Comparison of ENCODE assay signal across 18 cellular contexts in genomic region chr1:208216062-208216461, GRCh38. TPM values are rescaled to one million over a fixed set of nuclear protein-coding genes. Genes with fewer than 3 reads are reported as not detected.
DNase-seq lines count a peak whose midpoint lies in the region; ATAC-seq and TF ChIP-seq lines count a peak whose summit lies in the region.
"Had no signal": no experiment of that assay in that cellular context is flagged by ENCODE, and none has a peak within 500 bp of the region (broad histone marks: within the 10 kb centered on the region; RNA-seq: fewer than 3 reads in every experiment).

No MANE protein-coding gene starts in this region.

- H3K27ac ChIP-seq in SK-N-SH (ENCODE audit: low read depth in 2 of 2, low read length in 1 of 2) (peak overlapping the region; percentile 25 to 36; a peak in 2 of 4 replicates), fibroblast of lung (ENCODE audit: insufficient read depth, low read length) (no peak overlapping the region), gastrocnemius medialis (peak overlapping the region in 3 of 4 donors; percentile 9 to 27 (median 17))
- H3K27ac ChIP-seq: skin epidermis had no signal

- no peaks in the 10 kb centered on the region for H3K9me3 Mint-ChIP-seq in activated CD4-positive, alpha-beta T cell treated with anti-CD3 and anti-CD28 coated beads, Interleukin-2, amount 10 ng/mL, durations not matched to agents 7 days and 5 days
- H3K9me3 Mint-ChIP-seq: activated CD4-positive, alpha-beta memory T cell treated with anti-CD3 and anti-CD28 coated beads for 36 hours; activated naive CD8-positive, alpha-beta T cell treated with anti-CD3 and anti-CD28 coated beads, Interleukin-2, amount 50 U/mL, for 24 hours; activated T-cell treated with anti-CD3 and anti-CD28 coated beads, Interleukin-2, amount 50 U/mL, for 72 hours had no signal

- peaks cover 19% of the 10 kb centered on the region for H3F3A ChIP-seq in SK-N-SH (replicated peaks; ENCODE audit: insufficient read depth)

- H3K4me1 ChIP-seq in SK-N-SH (ENCODE audit: control insufficient read depth in 1 of 2, insufficient read depth in 2 of 2, low read depth in 1 of 2, low read length in 1 of 2) (peaks cover 15 to 47% of the 10 kb centered on the region in 2 experiments; a peak in 3 of 4 replicates), fibroblast of lung (ENCODE audit: control insufficient read depth, extremely low read depth, insufficient read depth, low read length) (peaks cover 9% of the 10 kb centered on the region), gastrocnemius medialis (peaks cover 39 to 64% of the 10 kb centered on the region in 2 donors)

- H3K4me2 ChIP-seq in SK-N-SH: no peak overlapping the region
- H3K4me2 ChIP-seq in fibroblast of lung (ENCODE audit: extremely low read depth, insufficient read depth, low read length): no peak overlapping the region

- H4K20me1 ChIP-seq in SK-N-SH (ENCODE audit: insufficient read depth): no peaks in the 10 kb centered on the region
- H4K20me1 ChIP-seq in fibroblast of lung (ENCODE audit: control insufficient read depth, extremely low read depth, insufficient read depth, low read length): no peaks in the 10 kb centered on the region

- no peak for TF ChIP-seq EP300 in SK-N-SH (IDR thresholded peaks at IDR 0.05; ENCODE audit: borderline replicate concordance in 1 of 2, low read depth in 1 of 2, low read length in 1 of 2)

- no peak overlapping the region for H3K27ac Mint-ChIP-seq in activated CD4-positive, alpha-beta T cell treated with anti-CD3 and anti-CD28 coated beads, Interleukin-2, amount 10 ng/mL, durations not matched to agents 7 days and 5 days
- H3K27ac Mint-ChIP-seq: activated CD4-positive, alpha-beta memory T cell treated with anti-CD3 and anti-CD28 coated beads for 36 hours; activated naive CD8-positive, alpha-beta T cell treated with anti-CD3 and anti-CD28 coated beads, Interleukin-2, amount 50 U/mL, for 24 hours; activated T-cell treated with anti-CD3 and anti-CD28 coated beads, Interleukin-2, amount 50 U/mL, for 72 hours had no signal

- no peak for TF ChIP-seq RAD21 in SK-N-SH (IDR thresholded peaks at IDR 0.05; ENCODE audit: low read length)

- 92% methylated on average over 1 of the region's 1 CpG for WGBS in SK-N-SH (ENCODE audit: low lambda C conversion rate)

- H3K4me3 ChIP-seq in SK-N-SH (ENCODE audit: low read depth in 2 of 2, low read length in 1 of 2): no peak overlapping the region
- H3K4me3 ChIP-seq in fibroblast of lung (replicated peaks in 1 of 4; ENCODE audit: control extremely low read depth in 1 of 4, insufficient read depth in 1 of 4, low read depth in 3 of 4, low read length in 4 of 4): no peak overlapping the region
- no peak overlapping the region for H3K4me3 ChIP-seq in gastrocnemius medialis
- H3K4me3 ChIP-seq: skin epidermis had no signal

- no peak for TF ChIP-seq POLR2A in gastrocnemius medialis (IDR thresholded peaks at IDR 0.05)

- no peaks in the 10 kb centered on the region for H3K36me3 Mint-ChIP-seq in activated CD4-positive, alpha-beta T cell treated with anti-CD3 and anti-CD28 coated beads, Interleukin-2, amount 10 ng/mL, durations not matched to agents 7 days and 5 days (ENCODE audit: low read depth)
- H3K36me3 Mint-ChIP-seq: activated CD4-positive, alpha-beta memory T cell treated with anti-CD3 and anti-CD28 coated beads for 36 hours had no signal

- H3K27me3 Mint-ChIP-seq in activated CD4-positive, alpha-beta T cell treated with anti-CD3 and anti-CD28 coated beads, Interleukin-2, amount 10 ng/mL, durations not matched to agents 7 days and 5 days: peaks cover 15% of the 10 kb centered on the region

- no peaks in the 10 kb centered on the region for H3K27me3 ChIP-seq in SK-N-SH (ENCODE audit: insufficient read depth)
- H3K27me3 ChIP-seq in fibroblast of lung (ENCODE audit: control insufficient read depth, insufficient read depth, low read length): no peaks in the 10 kb centered on the region
- no peaks in the 10 kb centered on the region for H3K27me3 ChIP-seq in gastrocnemius medialis

- ATAC-seq in gastrocnemius medialis (no peak), GM21786 (IDR thresholded peaks at IDR 0.05; ENCODE audit: unreplicated experiment) (no peak), HG02938 (IDR thresholded peaks at IDR 0.05; ENCODE audit: unreplicated experiment) (no peak)
- ATAC-seq: activated naive CD8-positive, alpha-beta T cell treated with anti-CD3 and anti-CD28 coated beads, Interleukin-2, amount 50 U/mL, for 24 hours; activated T-cell treated with anti-CD3 and anti-CD28 coated beads, Interleukin-2, amount 50 U/mL, for 72 hours; Panc1 had no signal

- TF ChIP-seq CTCF in SK-N-SH (IDR thresholded peaks at IDR 0.05): no peak
- no peak for TF ChIP-seq CTCF in fibroblast of lung (conservative IDR thresholded peaks at IDR 0.05 in 1 of 2, IDR thresholded peaks at IDR 0.05 in 1 of 2; ENCODE audit: low read depth in 1 of 2, low read length in 2 of 2)
- no peak for TF ChIP-seq CTCF in gastrocnemius medialis (IDR thresholded peaks at IDR 0.05 in 4 of 5, conservative IDR thresholded peaks at IDR 0.05 in 1 of 5)

- CTCF ChIA-PET in SK-N-SH (lab: Yijun Ruan, JAX): interaction anchor here (0.8 to 1.9 kb wide), 2 partner anchors 18 to 22 kb away, joined by 3 to 4 read pairs; no protein-coding TSS in a partner anchor
- CTCF ChIA-PET in activated CD4-positive, alpha-beta T cell treated with anti-CD3 and anti-CD28 coated beads, Interleukin-2, amount 10 ng/mL, durations not matched to agents 7 days and 5 days (lab: Charles Lee): interaction anchor here (0.7 to 1.3 kb wide), 4 partner anchors 9 to 29 kb away, joined by 3 to 4 read pairs (median 3); no protein-coding TSS in a partner anchor

- H3K36me3 ChIP-seq in SK-N-SH (replicated peaks in 1 of 2; ENCODE audit: control insufficient read depth in 1 of 2, insufficient read depth in 2 of 2, low read length in 1 of 2): peaks cover 23 to 26% of the 10 kb centered on the region in 2 experiments
- H3K36me3 ChIP-seq in fibroblast of lung (ENCODE audit: control insufficient read depth, insufficient read depth, low read length): no peaks in the 10 kb centered on the region
- H3K36me3 ChIP-seq in gastrocnemius medialis: peaks cover 0 to 31% of the 10 kb centered on the region in 2 donors

- H3K4me3 Mint-ChIP-seq in activated CD4-positive, alpha-beta T cell treated with anti-CD3 and anti-CD28 coated beads, Interleukin-2, amount 10 ng/mL, durations not matched to agents 7 days and 5 days: no peak overlapping the region
- H3K4me3 Mint-ChIP-seq: activated CD4-positive, alpha-beta memory T cell treated with anti-CD3 and anti-CD28 coated beads for 36 hours; activated naive CD8-positive, alpha-beta T cell treated with anti-CD3 and anti-CD28 coated beads, Interleukin-2, amount 50 U/mL, for 24 hours; activated T-cell treated with anti-CD3 and anti-CD28 coated beads, Interleukin-2, amount 50 U/mL, for 72 hours had no signal

- in situ Hi-C loops in gastrocnemius medialis (cut with MboI; ENCODE audit: low sequenced_read_pairs in 4 of 4): no loop called here

- H3K9me3 ChIP-seq in SK-N-SH: no peaks in the 10 kb centered on the region
- H3K9me3 ChIP-seq in fibroblast of lung (ENCODE audit: control insufficient read depth, insufficient read depth, low read depth, low read length): no peaks in the 10 kb centered on the region
- no peaks in the 10 kb centered on the region for H3K9me3 ChIP-seq in gastrocnemius medialis

- POLR2A ChIA-PET in SK-N-SH (lab: Yijun Ruan, JAX): interaction anchor here (0.6 kb wide), 1 partner anchor 290 kb away, joined by 3 read pairs; no protein-coding TSS in a partner anchor
- POLR2A ChIA-PET in activated CD4-positive, alpha-beta T cell treated with anti-CD3 and anti-CD28 coated beads, Interleukin-2, amount 10 ng/mL, durations not matched to agents 7 days and 5 days (lab: Charles Lee): no interaction called here

- H3K79me2 ChIP-seq in SK-N-SH (ENCODE audit: insufficient read depth): peaks cover 99% of the 10 kb centered on the region
- H3K79me2 ChIP-seq in fibroblast of lung (ENCODE audit: control insufficient read depth, insufficient read depth, low read length): no peaks in the 10 kb centered on the region

- intact Hi-C loops in gastrocnemius medialis (cut with DNase I; ENCODE audit: low total_unique reads): no loop called here

- no peaks in the 10 kb centered on the region for H3K9me2 ChIP-seq in SK-N-SH

- no peak overlapping the region for H3K9ac ChIP-seq in SK-N-SH
- H3K9ac ChIP-seq in fibroblast of lung (ENCODE audit: insufficient read depth, low read length): no peak overlapping the region

- DNase-seq in GM03348 (ENCODE audit: low spot score) (peak; percentile 84), SK-N-SH (no peak), fibroblast of lung (ENCODE audit: low read depth in 2 of 2) (peak; percentile 42 to 86), gastrocnemius medialis (no peak)
- DNase-seq in activated CD4-positive, alpha-beta T cell treated with anti-CD3 and anti-CD28 coated beads, Interleukin-2, amount 10 ng/mL, durations not matched to agents 7 days and 5 days: no peak
- DNase-seq: activated CD4-positive, alpha-beta memory T cell treated with anti-CD3 and anti-CD28 coated beads for 36 hours; activated naive CD8-positive, alpha-beta T cell treated with anti-CD3 and anti-CD28 coated beads, Interleukin-2, amount 50 U/mL, for 24 hours; activated T-cell treated with anti-CD3 and anti-CD28 coated beads, Interleukin-2, amount 50 U/mL, for 72 hours; C1 segment of cervical spinal cord; cerebellar nuclear complex; DMS153; hypothalamus; NCI-H2081; stimulated activated naive CD4-positive, alpha-beta T cell had no signal

- no peaks in the 10 kb centered on the region for H3K4me1 Mint-ChIP-seq in activated CD4-positive, alpha-beta T cell treated with anti-CD3 and anti-CD28 coated beads, Interleukin-2, amount 10 ng/mL, durations not matched to agents 7 days and 5 days

- H2AFZ ChIP-seq in SK-N-SH (ENCODE audit: low read depth): no peak overlapping the region
- no peak overlapping the region for H2AFZ ChIP-seq in fibroblast of lung (ENCODE audit: low read length)

TF ChIP-seq in SK-N-SH, 30 proteins besides CTCF, POLR2A, EP300 and RAD21:
- TF ChIP-seq SMC3 (IDR thresholded peaks at IDR 0.05; ENCODE audit: low read depth, low read length): no peak
- 0 out of 2 replicates have a peak, but pooled peaks have one; percentile 16 for TF ChIP-seq JUND (IDR thresholded peaks at IDR 0.05)
TF ChIP-seq in SK-N-SH: peak in this region for 1.

RNA-seq across cellular contexts. Expression of gene PLXNA2, which starts 28.1 kb away (rescaled TPM):
- 7.3 and 8.5 TPM in 2 replicates for polyA plus RNA-seq in SK-N-SH (2012; rRNA removed)
- 3.9 and 6.2 TPM in 2 replicates for polyA plus RNA-seq in SK-N-SH (2012; cell fraction: cytosol; rRNA removed)
- polyA plus RNA-seq in SK-N-SH (2012; cell fraction: nucleus; rRNA removed): 31.0 and 36.0 TPM in 2 replicates
- 2.0 and 2.8 TPM in 2 replicates for total RNA-seq in fibroblast of lung
- 0.43 and 0.80 TPM in 2 replicates for polyA plus RNA-seq in fibroblast of lung
- polyA plus RNA-seq in fibroblast of lung (2012): 0.80 and 0.88 TPM in 2 replicates
- 4.3 and 5.9 TPM in 2 replicates for polyA minus RNA-seq in fibroblast of lung (ENCODE audit: low replicate concordance)
- 10 to 100 TPM; 12.4 to 20.0 (median 16.2) TPM for total RNA-seq in gastrocnemius medialis
- 1 to 10 TPM; 1.1 to 1.2 TPM for total RNA-seq in activated CD4-positive, alpha-beta T cell treated with anti-CD3 and anti-CD28 coated beads, Interleukin-2, amount 10 ng/mL, durations not matched to agents 7 days and 5 days

Comparison
In these comparisons a context has a peak if more than half of its experiments do, and no peak if none do; other contexts are left out.
1. DNase-seq: peak in GM03348 (single experiment) and fibroblast of lung (2 of 2); none in SK-N-SH (single experiment), gastrocnemius medialis (0 of 2) and activated CD4-positive, alpha-beta T cell treated with anti-CD3 and anti-CD28 coated beads, Interleukin-2, amount 10 ng/mL, durations not matched to agents 7 days and 5 days (single experiment).